Comparison of ENCODE assay signal across 8 cellular contexts in genomic region chr19:5547881-5548280, GRCh38. TPM values are rescaled to one million over a fixed set of nuclear protein-coding genes. Genes with fewer than 3 reads are reported as not detected.
DNase-seq lines count a peak whose midpoint lies in the region; ATAC-seq and TF ChIP-seq lines count a peak whose summit lies in the region.

No MANE protein-coding gene starts in this region.

- DNase-seq in AML-193 (lab: John Stamatoyannopoulos, UW) (peak; percentile 14 to 29), endodermal cell (peak; percentile 83), prostate gland (ENCODE audit: low spot score) (no peak), KG1 (lab: John Stamatoyannopoulos, UW) (no peak)

- TF ChIP-seq CTCF in GM12875 (IDR thresholded peaks at IDR 0.05; ENCODE audit: borderline replicate concordance, insufficient read depth, low read depth, low read length) (peak; percentile 35; the same call in 1 of the 2 replicates), OCI-LY3 (IDR thresholded peaks at IDR 0.05; ENCODE audit: low read depth, low read length) (peak; percentile 42), endodermal cell (conservative IDR thresholded peaks at IDR 0.05) (peak; percentile 88), prostate gland (IDR thresholded peaks at IDR 0.05) (peak; percentile 17 to 78 (median 68))

- peaks cover 12% of the 10 kb centered on the region for H3K4me1 ChIP-seq in OCI-LY3 (ENCODE audit: low read length)
- H3K4me1 ChIP-seq in endodermal cell (ENCODE audit: control insufficient read depth, insufficient read depth, low read length) = no peaks in the 10 kb centered on the region
- H3K4me1 ChIP-seq in prostate gland (replicated peaks) = no peaks in the 10 kb centered on the region

- H3K36me3 ChIP-seq in OCI-LY3 (replicated peaks; ENCODE audit: low read depth, low read length) = no peaks in the 10 kb centered on the region
- no peaks in the 10 kb centered on the region for H3K36me3 ChIP-seq in endodermal cell (ENCODE audit: control insufficient read depth, insufficient read depth, low read length)
- no peaks in the 10 kb centered on the region for H3K36me3 ChIP-seq in prostate gland

- H3K4me3 ChIP-seq in GM12875 (ENCODE audit: low read depth, low read length) (no peak overlapping the region), OCI-LY3 (ENCODE audit: low read length) (no peak overlapping the region), endodermal cell (ENCODE audit: low read length) (no peak overlapping the region), prostate gland (no peak overlapping the region)

- no peaks in the 10 kb centered on the region for H3K79me2 ChIP-seq in OCI-LY3 (ENCODE audit: low read length)

- no peak overlapping the region for H3K9ac ChIP-seq in OCI-LY3 (ENCODE audit: low read length)
- H3K9ac ChIP-seq in endodermal cell (ENCODE audit: extremely low read depth, low read length, poor library complexity, severe bottlenecking) = no peak overlapping the region

- H3K36me3 Mint-ChIP-seq in endodermal cell (ENCODE audit: low read depth) = no peaks in the 10 kb centered on the region

- no peak overlapping the region for H3K4me3 Mint-ChIP-seq in endodermal cell

- no peaks in the 10 kb centered on the region for H3K9me3 ChIP-seq in OCI-LY3 (ENCODE audit: insufficient read depth, low read length)
- H3K9me3 ChIP-seq in endodermal cell (ENCODE audit: control insufficient read depth, low read length) = no peaks in the 10 kb centered on the region
- H3K9me3 ChIP-seq in prostate gland = no peaks in the 10 kb centered on the region

- WGBS in endodermal cell (ENCODE audit: insufficient coverage in 1 of 2, insufficient read length in 1 of 2), 2 experiments = 43 to 53% methylated on average over 6 to 8 of the region's 8 CpGs
- WGBS in prostate gland = 32% methylated on average over 8 of the region's 8 CpGs

- no peak overlapping the region for H3K4me2 ChIP-seq in OCI-LY3 (ENCODE audit: low read length)

- no peak overlapping the region for H2AFZ ChIP-seq in OCI-LY3 (ENCODE audit: low read depth, low read length)

- H3K9me3 Mint-ChIP-seq in endodermal cell = no peaks in the 10 kb centered on the region

- H3K27me3 Mint-ChIP-seq in endodermal cell (ENCODE audit: insufficient read depth) = peaks cover 45% of the 10 kb centered on the region

- H3K27ac ChIP-seq in OCI-LY3 (ENCODE audit: low read length) (no peak overlapping the region), endodermal cell (ENCODE audit: low read depth, low read length) (no peak overlapping the region), prostate gland (no peak overlapping the region)

- H3K4me1 Mint-ChIP-seq in endodermal cell = peaks cover 11% of the 10 kb centered on the region

- intact Hi-C loops in prostate gland (cut with DNase I) = no loop called here

- no peaks in the 10 kb centered on the region for H4K20me1 ChIP-seq in OCI-LY3 (ENCODE audit: insufficient read depth, low read length)

- no peaks in the 10 kb centered on the region for H3K27me3 ChIP-seq in OCI-LY3 (ENCODE audit: low read depth, low read length)
- H3K27me3 ChIP-seq in endodermal cell (ENCODE audit: control insufficient read depth, insufficient read depth, low read length, poor library complexity, severe bottlenecking) = no peaks in the 10 kb centered on the region
- H3K27me3 ChIP-seq in prostate gland (replicated peaks; ENCODE audit: insufficient read depth) = no peaks in the 10 kb centered on the region

- ATAC-seq in HG03025 (IDR thresholded peaks at IDR 0.05; ENCODE audit: low FRiP score, unreplicated experiment) (no peak), GM21529 (IDR thresholded peaks at IDR 0.05; ENCODE audit: unreplicated experiment) (no peak)

- H3K27ac Mint-ChIP-seq in endodermal cell = no peak overlapping the region

- TF ChIP-seq POLR2A in prostate gland (IDR thresholded peaks at IDR 0.05) = no peak

RNA-seq across cellular contexts. Expression of gene TINCR, which starts 19.9 kb away (rescaled TPM):
- 1 to 10 TPM in 1 of 2 donors, under 1 TPM in 1; 0.53 to 1.2 TPM for total RNA-seq in endodermal cell
- polyA plus RNA-seq in endodermal cell (2013, experiment 1 of 2) = 2.4 TPM
- polyA plus RNA-seq in endodermal cell (2013, experiment 2 of 2) = 2.6 TPM
- 1 to 10 TPM; 6.7 to 8.4 TPM for total RNA-seq in prostate gland

Comparison
In these comparisons a context has a peak if more than half of its experiments do, and no peak if none do; other contexts are left out.
1. DNase-seq: peak in AML-193 (2 of 2) and endodermal cell (single experiment); none in prostate gland (single experiment) and KG1 (single experiment).
2. CTCF ChIP-seq: peak in every context shown above with its lines; median percentile 88 in endodermal cell; 68 in prostate gland; 42 in OCI-LY3; 35 in GM12875.